ENCODE assay signal across 8 cellular contexts in the genomic region with DNA sequence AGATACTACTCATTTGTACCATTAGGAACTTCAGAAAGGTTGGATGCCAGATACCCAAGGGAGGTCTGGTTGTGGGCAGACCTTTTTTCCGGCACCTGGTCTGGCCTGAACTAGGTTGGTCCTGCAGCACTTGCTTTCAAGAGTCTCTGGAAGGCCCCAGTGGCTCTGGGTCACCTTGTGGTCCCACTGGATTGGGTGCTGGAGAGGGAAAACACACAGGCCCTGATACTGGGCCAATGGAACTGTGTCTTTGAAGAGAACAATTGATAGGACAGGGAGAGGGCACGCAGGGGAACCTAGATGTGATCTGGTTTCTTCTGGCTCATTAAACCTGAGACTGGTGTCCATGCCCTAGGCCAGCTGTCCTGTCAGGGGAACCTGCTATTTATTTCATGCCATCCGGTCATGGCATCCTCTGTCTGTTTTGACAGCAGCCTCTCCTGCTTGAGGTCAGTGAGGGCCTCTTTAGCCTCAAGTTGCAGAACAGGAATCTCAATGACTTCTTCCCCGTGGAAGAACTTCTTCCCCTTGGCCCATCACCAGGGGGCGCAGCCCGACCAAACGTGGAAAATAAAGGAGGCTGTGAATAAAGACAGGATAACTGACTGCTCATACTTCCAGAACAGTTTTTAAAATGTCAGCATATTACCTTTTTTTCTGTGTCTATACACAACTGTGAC. TPM values are rescaled to one million over a fixed set of nuclear protein-coding genes. Genes with fewer than 3 reads are reported as not detected.
DNase-seq lines count a peak whose midpoint lies in the region; ATAC-seq and TF ChIP-seq lines count a peak whose summit lies in the region.

No MANE protein-coding gene starts in this region.

- TF ChIP-seq CTCF in DOHH2 (IDR thresholded peaks at IDR 0.05; ENCODE audit: low read depth, low read length, poor library complexity, severe bottlenecking): peak; percentile 84

- no peaks in the 10 kb centered on the region for H4K20me1 ChIP-seq in DOHH2 (ENCODE audit: control insufficient read depth, insufficient read depth, low read depth, low read length)

- no peaks in the 10 kb centered on the region for H3F3A ChIP-seq in DOHH2 (ENCODE audit: control insufficient read depth, insufficient read depth)

- H3K4me1 ChIP-seq in DOHH2 (ENCODE audit: control insufficient read depth, low read length): no peaks in the 10 kb centered on the region

- ATAC-seq in SK-N-SH treated with all-trans-retinoic acid at 6 μM for 48 hours (peak; percentile 91), HG03520 (IDR thresholded peaks at IDR 0.05; ENCODE audit: unreplicated experiment) (no peak), GM19452 (IDR thresholded peaks at IDR 0.05; ENCODE audit: unreplicated experiment) (no peak)

- H3K79me2 ChIP-seq in DOHH2 (ENCODE audit: control insufficient read depth, low read length): no peaks in the 10 kb centered on the region

- no peaks in the 10 kb centered on the region for H3K9me2 ChIP-seq in DOHH2 (replicated peaks; ENCODE audit: control insufficient read depth, low read length)

- no peaks in the 10 kb centered on the region for H3K27me3 ChIP-seq in DOHH2 (ENCODE audit: control insufficient read depth, low read length)
- no peaks in the 10 kb centered on the region for H3K27me3 ChIP-seq in MG63

- H3K36me3 ChIP-seq in DOHH2 (ENCODE audit: control insufficient read depth, low read length) (peaks cover 31% of the 10 kb centered on the region), MG63 (no peaks in the 10 kb centered on the region)

- H3K9me3 ChIP-seq in DOHH2 (ENCODE audit: control insufficient read depth, insufficient read depth, low read length) (no peaks in the 10 kb centered on the region), MG63 (no peaks in the 10 kb centered on the region)

- no peak overlapping the region for H3K27ac ChIP-seq in DOHH2 (ENCODE audit: low read depth, low read length)

- intact Hi-C loops in head of caudate nucleus (cut with DNase I): loop anchor here (5.0 kb wide), 1 partner anchor 92 kb away; no protein-coding TSS in a partner anchor

- H3K4me2 ChIP-seq in DOHH2 (ENCODE audit: low read length): no peak overlapping the region

- peak; percentile 53 for DNase-seq in MG63
- peak; percentile 63 for DNase-seq in activated naive CD4-positive, alpha-beta T cell treated with anti-CD3 and anti-CD28 coated beads, Interleukin-2, amount 50 U/mL, for 16 hours
- peak; percentile 52 to 89 (median 79) for DNase-seq in head of caudate nucleus
- peak; percentile 33 for DNase-seq in pulmonary artery endothelial cell (ENCODE audit: low read depth, low spot score)

- H3K4me3 ChIP-seq in DOHH2 (ENCODE audit: low read length) (no peak overlapping the region), MG63 (no peak overlapping the region)

TF ChIP-seq in SK-N-SH treated with all-trans-retinoic acid at 6 μM for 48 hours, 23 proteins besides CTCF, POLR2A, EP300 and RAD21:
- TF ChIP-seq GLIS3 (CRISPR knock-in tag; IDR thresholded peaks at IDR 0.05) (no peak), ZNF565 (CRISPR knock-in tag; conservative IDR thresholded peaks at IDR 0.05; ENCODE audit: low read depth) (no peak), ZC3H10 (CRISPR knock-in tag; IDR thresholded peaks at IDR 0.05) (no peak), ISL1 (CRISPR knock-in tag; IDR thresholded peaks at IDR 0.05) (no peak)

RNA-seq across cellular contexts. Expression of a gene that starts 25.0 kb away (rescaled TPM):
- 20.8 and 29.5 TPM in 2 replicates for total RNA-seq in MG63 (2014; rRNA removed; shearing (Covaris generic); ENCODE audit: low replicate concordance)
- 16.3 and 37.0 TPM in 2 replicates for total RNA-seq in pulmonary artery endothelial cell
